In the genomic region with DNA sequence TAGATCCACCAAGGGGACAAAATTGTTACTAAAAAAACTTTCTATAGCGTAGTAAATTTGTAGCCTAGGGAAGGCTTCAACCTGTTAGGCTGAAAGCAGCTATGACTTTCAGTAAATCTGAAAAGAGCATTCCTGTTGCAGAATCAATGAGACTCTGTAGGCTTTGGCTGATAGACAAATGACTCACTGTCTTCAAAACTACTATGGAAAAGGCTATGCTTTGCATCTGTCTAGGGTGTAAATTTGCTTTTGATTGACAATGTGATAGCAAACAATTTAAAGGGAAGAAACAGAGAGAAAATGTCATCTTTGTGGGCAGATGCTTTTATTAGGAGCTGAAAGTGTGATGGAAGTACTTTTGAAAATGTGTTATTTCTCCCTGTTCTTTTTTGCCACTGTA, we compare ENCODE assay signal across 18 cellular contexts.
"Had no signal": no experiment of that assay in that cellular context is flagged by ENCODE, and none has a peak within 500 bp of the region (broad histone marks: within the 10 kb centered on the region; RNA-seq: fewer than 3 reads in every experiment).

No MANE protein-coding gene starts in this region.

- H3K9me3 Mint-ChIP-seq: activated T-helper 1 cell treated with anti-CD3 and anti-CD28 coated beads, Interleukin-12 subunit alpha, Interleukin-12 subunit beta, Interleukin-2, Interleukin-4 antibody, amounts not matched to agents 30 ng/mL and 10 ng/mL and 1 ng/mL, durations not matched to agents 14 hours and 24 hours and 36 hours; endodermal cell; nephron; stimulated activated naive CD8-positive, alpha-beta T cell treated with anti-CD3 and anti-CD28 coated beads, Interleukin-15, Interleukin-2, amounts not matched to agents 100 ng/mL and 50 ng/mL, for 24 hours; T-cell had no signal

- H3K4me3 Mint-ChIP-seq: activated T-helper 1 cell treated with anti-CD3 and anti-CD28 coated beads, Interleukin-12 subunit alpha, Interleukin-12 subunit beta, Interleukin-2, Interleukin-4 antibody, amounts not matched to agents 30 ng/mL and 10 ng/mL and 1 ng/mL, durations not matched to agents 14 hours and 24 hours and 36 hours; endodermal cell; nephron; stimulated activated naive CD8-positive, alpha-beta T cell treated with anti-CD3 and anti-CD28 coated beads, Interleukin-15, Interleukin-2, amounts not matched to agents 100 ng/mL and 50 ng/mL, for 24 hours; T-cell had no signal

- H3K36me3 Mint-ChIP-seq: T-cell had no signal

- H3K27ac ChIP-seq: cardiac muscle cell, dorsolateral prefrontal cortex, psoas muscle, right lobe of liver, thoracic aorta, upper lobe of right lung had no signal

- H3K27me3 Mint-ChIP-seq: stimulated activated naive CD8-positive, alpha-beta T cell treated with anti-CD3 and anti-CD28 coated beads, Interleukin-15, Interleukin-2, amounts not matched to agents 100 ng/mL and 50 ng/mL, for 24 hours; T-cell had no signal

- H3K9me3 ChIP-seq: psoas muscle, right lobe of liver, thoracic aorta, upper lobe of right lung had no signal

- H3K27me3 ChIP-seq: cardiac muscle cell, dorsolateral prefrontal cortex, right lobe of liver, upper lobe of right lung had no signal

- DNase-seq: activated CD4-positive, alpha-beta T cell treated with anti-CD3 and anti-CD28 coated beads, Interleukin-2, amount 50 U/mL, for 1 hour; activated naive CD4-positive, alpha-beta T cell; aorta; dorsolateral prefrontal cortex; endodermal cell; erythroblast; glutamatergic neuron; psoas muscle; right lobe of liver; T-cell; T-helper 9 cell; upper lobe of right lung had no signal

- H3K4me3 ChIP-seq: cardiac muscle cell, dorsolateral prefrontal cortex, psoas muscle, right lobe of liver, thoracic aorta, upper lobe of right lung had no signal

- H3K4me1 ChIP-seq: psoas muscle, right lobe of liver, upper lobe of right lung had no signal

- ATAC-seq: activated CD4-positive, CD25-positive, alpha-beta regulatory T cell treated with anti-CD3 and anti-CD28 coated beads, Interleukin-2, amount 50 U/mL, for 24 hours; psoas muscle; T-cell; upper lobe of right lung had no signal

- H3K36me3 ChIP-seq: cardiac muscle cell, right lobe of liver, thoracic aorta, upper lobe of right lung had no signal

- H3K27ac Mint-ChIP-seq: activated T-helper 1 cell treated with anti-CD3 and anti-CD28 coated beads, Interleukin-12 subunit alpha, Interleukin-12 subunit beta, Interleukin-2, Interleukin-4 antibody, amounts not matched to agents 30 ng/mL and 10 ng/mL and 1 ng/mL, durations not matched to agents 14 hours and 24 hours and 36 hours; endodermal cell; nephron; stimulated activated naive CD8-positive, alpha-beta T cell treated with anti-CD3 and anti-CD28 coated beads, Interleukin-15, Interleukin-2, amounts not matched to agents 100 ng/mL and 50 ng/mL, for 24 hours; T-cell had no signal

- H3K4me1 Mint-ChIP-seq: nephron, T-cell had no signal
